Comparison of ENCODE assay signal across 8 cellular contexts in the genomic region with DNA sequence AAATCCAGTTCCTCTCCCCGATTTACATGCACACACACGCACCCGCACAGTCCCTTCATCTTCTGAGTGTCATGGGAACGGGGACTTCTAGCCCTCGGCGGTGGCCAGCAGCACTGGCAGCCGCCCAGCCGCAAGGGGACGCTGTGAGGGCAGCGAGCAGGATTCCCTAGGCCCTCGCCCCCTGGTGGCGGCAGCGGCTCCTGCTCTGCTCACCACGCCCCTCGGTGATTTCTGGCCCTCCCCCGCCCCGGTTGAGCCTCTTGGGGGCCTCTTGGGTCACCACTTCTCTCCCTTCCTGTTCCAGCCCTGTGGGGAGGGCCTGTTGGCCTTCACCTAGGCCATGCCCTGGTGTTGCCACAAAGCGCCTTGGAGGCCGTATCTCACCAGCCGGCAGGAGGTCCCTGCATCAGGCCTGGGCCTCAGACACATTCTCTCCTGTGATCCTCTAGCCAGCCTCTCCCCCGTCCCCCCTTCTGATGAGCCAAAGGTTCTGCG.
DNase-seq lines count a peak whose midpoint lies in the region; ATAC-seq, FAIRE-seq and TF ChIP-seq lines count a peak whose summit lies in the region.

No MANE protein-coding gene starts in this region.

- H3K4me3 ChIP-seq in CD8-positive, alpha-beta T cell (ENCODE audit: low read depth, low read length) = no peak overlapping the region

- no peak for FAIRE-seq in H54 (lab: Jason Lieb, UNC)

- no peaks in the 10 kb centered on the region for H3K27me3 ChIP-seq in CD8-positive, alpha-beta T cell (ENCODE audit: insufficient read depth, low read length)

- H3K27ac Mint-ChIP-seq in CD8-positive, alpha-beta T cell = no peak overlapping the region
- no peak overlapping the region for H3K27ac Mint-ChIP-seq in WTC11

- no peak overlapping the region for H3K4me3 Mint-ChIP-seq in CD8-positive, alpha-beta T cell
- no peak overlapping the region for H3K4me3 Mint-ChIP-seq in WTC11

- CTCF ChIA-PET in CD8-positive, alpha-beta T cell (lab: Charles Lee) = interaction anchor here (1.0 to 3.2 kb wide), 12 partner anchors 9 to 242 kb away, joined by 3 to 21 read pairs (median 6); no protein-coding TSS in a partner anchor
- CTCF ChIA-PET in WTC11 (lab: Charles Lee) = interaction anchor here (0.7 to 3.5 kb wide), 30 partner anchors 10 to 424 kb away, joined by 3 to 23 read pairs (median 4); a partner anchor contains a TSS

- no peaks in the 10 kb centered on the region for H3K36me3 Mint-ChIP-seq in CD8-positive, alpha-beta T cell
- H3K36me3 Mint-ChIP-seq in WTC11 = no peaks in the 10 kb centered on the region

- peak; percentile 84 for TF ChIP-seq CTCF in CD8-positive, alpha-beta T cell (IDR thresholded peaks at IDR 0.05)
- TF ChIP-seq CTCF in WTC11 (IDR thresholded peaks at IDR 0.05) = peak; percentile 100

- POLR2A ChIA-PET in CD8-positive, alpha-beta T cell (lab: Charles Lee) = interaction anchor here (1.2 kb wide), 1 partner anchor 87 kb away, joined by 3 read pairs; a partner anchor contains a TSS
- POLR2A ChIA-PET in WTC11 (lab: Charles Lee) = no interaction called here

- H3K4me1 Mint-ChIP-seq in CD8-positive, alpha-beta T cell (ENCODE audit: low read depth) = peaks cover 4% of the 10 kb centered on the region
- H3K4me1 Mint-ChIP-seq in WTC11 = no peaks in the 10 kb centered on the region

- in situ Hi-C loops in T47D (cut with HindIII; ENCODE audit: low pct_unique_long_range_greater_than_20kb, low sequenced_read_pairs) = no loop called here

- peak; percentile 98 for ATAC-seq in CD8-positive, alpha-beta T cell
- ATAC-seq in WTC11 (peak; percentile 92), left colon (peak; percentile 70), GM21390 (IDR thresholded peaks at IDR 0.05; ENCODE audit: unreplicated experiment) (no peak)

- peaks cover 4% of the 10 kb centered on the region for H3K9me3 Mint-ChIP-seq in CD8-positive, alpha-beta T cell
- H3K9me3 Mint-ChIP-seq in WTC11 = peaks cover 10% of the 10 kb centered on the region; the same call in 1 of the 2 replicates

- H3K9me3 ChIP-seq in CD8-positive, alpha-beta T cell (ENCODE audit: low read length) = no peaks in the 10 kb centered on the region

- no peak overlapping the region for H3K27ac ChIP-seq in CD8-positive, alpha-beta T cell (ENCODE audit: low read depth, low read length)

- no peak for TF ChIP-seq POLR2A in H54 (IDR thresholded peaks at IDR 0.05; ENCODE audit: low read depth, low read length)

- peak; percentile 47 to 75 (median 73) for DNase-seq in CD8-positive, alpha-beta T cell
- peak; percentile 57 for DNase-seq in H54 (ENCODE audit: insufficient read length, low spot score)
- DNase-seq in NCI-H2029 (lab: John Stamatoyannopoulos, UW) = peak; percentile 68
- DNase-seq in WTC11 (ENCODE audit: low spot score) = peak; percentile 92
- DNase-seq in T47D (ENCODE audit: low read depth in 1 of 2, low spot score in 1 of 2) = peak; percentile 47 to 88
- peak; percentile 40 to 76 for DNase-seq in left colon
- peak; percentile 56 to 77 for DNase-seq in stimulated activated CD4-positive, alpha-beta T cell treated with anti-CD3 and anti-CD28 coated beads, Interleukin-4, amount 100 ng/mL, for 4 hours

- intact Hi-C loops in CD8-positive, alpha-beta T cell (cut with DNase I, micrococcal nuclease) = loop anchor here (1.0 to 10.0 kb wide), 5 partner anchors 26 to 220 kb away; no protein-coding TSS in a partner anchor
- intact Hi-C loops in left colon (cut with DNase I, micrococcal nuclease) = no loop called here

- no peaks in the 10 kb centered on the region for H3K4me1 ChIP-seq in CD8-positive, alpha-beta T cell (ENCODE audit: insufficient read depth, low read length)

- H3K36me3 ChIP-seq in CD8-positive, alpha-beta T cell (ENCODE audit: insufficient read depth, low read length) = no peaks in the 10 kb centered on the region

- peaks cover 23% of the 10 kb centered on the region for H3K27me3 Mint-ChIP-seq in CD8-positive, alpha-beta T cell (ENCODE audit: low read depth)
- no peaks in the 10 kb centered on the region for H3K27me3 Mint-ChIP-seq in WTC11 (ENCODE audit: low read depth)

TF ChIP-seq in WTC11, 78 proteins besides CTCF, POLR2A, EP300 and RAD21:
- peak; percentile 83 for TF ChIP-seq SP1 (CRISPR knock-in tag; conservative IDR thresholded peaks at IDR 0.05)
- no peak for TF ChIP-seq TCF7 (CRISPR knock-in tag; IDR thresholded peaks at IDR 0.05; ENCODE audit: low read depth)
- TF ChIP-seq GABPB1 (CRISPR knock-in tag; IDR thresholded peaks at IDR 0.05) = peak; percentile 35; the same call in 1 of the 2 replicates
- 0 out of 2 replicates have a peak, but pooled peaks have one; percentile 54 for TF ChIP-seq FOXP1 (CRISPR knock-in tag; IDR thresholded peaks at IDR 0.05; ENCODE audit: borderline replicate concordance)
- TF ChIP-seq EMX1 (CRISPR knock-in tag; IDR thresholded peaks at IDR 0.05) = peak; percentile 43; the same call in 1 of the 2 replicates
- TF ChIP-seq ZNF219 (CRISPR knock-in tag; IDR thresholded peaks at IDR 0.05; ENCODE audit: borderline replicate concordance) = no peak
- TF ChIP-seq, protein P1, sequence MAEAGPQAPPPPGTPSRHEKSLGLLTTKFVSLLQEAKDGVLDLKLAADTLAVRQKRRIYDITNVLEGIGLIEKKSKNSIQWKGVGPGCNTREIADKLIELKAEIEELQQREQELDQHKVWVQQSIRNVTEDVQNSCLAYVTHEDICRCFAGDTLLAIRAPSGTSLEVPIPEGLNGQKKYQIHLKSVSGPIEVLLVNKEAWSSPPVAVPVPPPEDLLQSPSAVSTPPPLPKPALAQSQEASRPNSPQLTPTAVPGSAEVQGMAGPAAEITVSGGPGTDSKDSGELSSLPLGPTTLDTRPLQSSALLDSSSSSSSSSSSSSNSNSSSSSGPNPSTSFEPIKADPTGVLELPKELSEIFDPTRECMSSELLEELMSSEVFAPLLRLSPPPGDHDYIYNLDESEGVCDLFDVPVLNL (CRISPR knock-in tag; IDR thresholded peaks at IDR 0.05; ENCODE audit: borderline replicate concordance, low read depth) = no peak
- TF ChIP-seq, protein P2, sequence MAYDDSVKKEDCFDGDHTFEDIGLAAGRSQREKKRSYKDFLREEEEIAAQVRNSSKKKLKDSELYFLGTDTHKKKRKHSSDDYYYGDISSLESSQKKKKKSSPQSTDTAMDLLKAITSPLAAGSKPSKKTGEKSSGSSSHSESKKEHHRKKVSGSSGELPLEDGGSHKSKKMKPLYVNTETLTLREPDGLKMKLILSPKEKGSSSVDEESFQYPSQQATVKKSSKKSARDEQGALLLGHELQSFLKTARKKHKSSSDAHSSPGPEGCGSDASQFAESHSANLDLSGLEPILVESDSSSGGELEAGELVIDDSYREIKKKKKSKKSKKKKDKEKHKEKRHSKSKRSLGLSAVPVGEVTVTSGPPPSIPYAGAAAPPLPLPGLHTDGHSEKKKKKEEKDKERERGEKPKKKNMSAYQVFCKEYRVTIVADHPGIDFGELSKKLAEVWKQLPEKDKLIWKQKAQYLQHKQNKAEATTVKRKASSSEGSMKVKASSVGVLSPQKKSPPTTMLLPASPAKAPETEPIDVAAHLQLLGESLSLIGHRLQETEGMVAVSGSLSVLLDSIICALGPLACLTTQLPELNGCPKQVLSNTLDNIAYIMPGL (CRISPR knock-in tag; IDR thresholded peaks at IDR 0.05) = peak; percentile 82; the same call in 1 of the 2 replicates

Comparison
In these comparisons a context has a peak if more than half of its experiments do, and no peak if none do; other contexts are left out.
1. intact Hi-C loops: an anchor here in CD8-positive, alpha-beta T cell (1.0 to 10.0 kb wide); none called in left colon.